Comparison of ENCODE assay signal across 1 cellular context in genomic region chr12:49921936-49922335, GRCh38.
TF ChIP-seq lines count a peak whose summit lies in the region.

No MANE protein-coding gene starts in this region.

TF ChIP-seq in K562, 482 proteins besides CTCF, POLR2A, EP300 and RAD21:
- TF ChIP-seq CBFA2T3 (IDR thresholded peaks at IDR 0.05), result peak; percentile 13; the same call in 1 of the 2 replicates
- TF ChIP-seq LEF1 (IDR thresholded peaks at IDR 0.05), result no peak
